Comparison of ENCODE assay signal across 13 cellular contexts in the genomic region with DNA sequence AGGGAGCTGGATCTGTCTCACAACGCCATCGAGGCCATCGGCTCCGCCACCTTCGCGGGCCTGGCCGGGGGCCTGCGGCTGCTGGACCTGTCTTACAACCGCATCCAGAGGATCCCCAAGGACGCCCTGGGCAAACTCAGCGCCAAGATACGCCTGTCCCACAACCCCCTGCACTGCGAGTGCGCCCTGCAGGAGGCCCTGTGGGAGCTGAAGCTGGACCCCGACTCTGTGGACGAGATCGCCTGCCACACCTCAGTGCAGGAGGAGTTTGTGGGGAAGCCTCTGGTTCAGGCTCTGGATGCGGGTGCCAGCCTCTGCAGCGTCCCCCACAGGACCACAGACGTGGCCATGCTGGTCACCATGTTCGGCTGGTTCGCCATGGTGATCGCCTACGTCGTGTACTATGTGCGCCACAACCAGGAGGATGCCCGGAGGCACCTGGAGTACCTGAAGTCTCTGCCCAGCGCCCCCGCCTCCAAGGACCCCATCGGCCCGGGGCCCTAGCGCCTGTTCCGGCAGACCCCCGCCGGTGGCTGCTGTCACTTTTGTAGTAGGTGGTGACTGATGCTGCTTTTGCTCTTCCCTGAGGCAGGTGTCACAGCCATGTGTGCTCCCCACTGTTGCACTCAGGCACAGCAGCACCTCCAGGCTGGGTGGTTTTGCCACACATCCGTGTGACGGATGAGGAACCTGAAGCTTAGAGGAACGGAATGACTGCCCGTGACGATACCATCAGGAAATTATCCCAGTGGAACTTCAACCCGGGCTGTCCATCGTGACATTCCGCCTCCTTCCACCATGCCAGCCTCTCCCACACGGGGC. TPM values are rescaled to one million over a fixed set of nuclear protein-coding genes. Genes with fewer than 3 reads are reported as not detected.
DNase-seq lines count a peak whose midpoint lies in the region; ATAC-seq and TF ChIP-seq lines count a peak whose summit lies in the region.
"Had no signal": no experiment of that assay in that cellular context is flagged by ENCODE, and none has a peak within 500 bp of the region (broad histone marks: within the 10 kb centered on the region; RNA-seq: fewer than 3 reads in every experiment).

No MANE protein-coding gene starts in this region.

- H3K4me3 ChIP-seq in BLaER1 (no peak overlapping the region), GM23338 (no peak overlapping the region)

- H3K4me1 ChIP-seq in BLaER1 (peaks cover 39% of the 10 kb centered on the region), GM23338 (ENCODE audit: insufficient read depth) (no peaks in the 10 kb centered on the region)

- H3K4me1 Mint-ChIP-seq in GM23338 = peaks cover 6% of the 10 kb centered on the region; the same call in 1 of the 3 replicates
- H3K4me1 Mint-ChIP-seq in central memory CD8-positive, alpha-beta T cell = no peaks in the 10 kb centered on the region
- H3K4me1 Mint-ChIP-seq in nephron = peaks cover 8% of the 10 kb centered on the region

- peaks cover 20% of the 10 kb centered on the region for H3K9me3 ChIP-seq in BLaER1

- H3K9me3 Mint-ChIP-seq in GM23338 (no peaks in the 10 kb centered on the region), nephron (peaks cover 8% of the 10 kb centered on the region)
- peaks cover 9% of the 10 kb centered on the region for H3K9me3 Mint-ChIP-seq in central memory CD8-positive, alpha-beta T cell

- CTCF ChIA-PET in RWPE1 (lab: Yijun Ruan, JAX) = interaction anchor here (0.6 kb wide), 1 partner anchor 38 kb away, joined by 3 read pairs; no protein-coding TSS in a partner anchor

- no peak overlapping the region for H3K9ac ChIP-seq in BLaER1

- H3K4me2 ChIP-seq in BLaER1 (peak overlapping the region; percentile 82), GM23338 (no peak overlapping the region)

- H2AFZ ChIP-seq in GM23338 = no peak overlapping the region

- POLR2A ChIA-PET in RWPE1 (lab: Yijun Ruan, JAX; ENCODE audit: low non-redundant PET) = no interaction called here

- H3K27ac Mint-ChIP-seq in GM23338 = no peak overlapping the region
- no peak overlapping the region for H3K27ac Mint-ChIP-seq in central memory CD8-positive, alpha-beta T cell (ENCODE audit: low read depth)
- no peak overlapping the region for H3K27ac Mint-ChIP-seq in nephron

- H3K9me2 ChIP-seq in GM23338 (ENCODE audit: insufficient read depth) = no peaks in the 10 kb centered on the region

- no peaks in the 10 kb centered on the region for H3F3A ChIP-seq in GM23338 (replicated peaks; ENCODE audit: low read depth)

- ATAC-seq in GM23338 (no peak), HG03108 (IDR thresholded peaks at IDR 0.05; ENCODE audit: unreplicated experiment) (no peak)
- ATAC-seq in central memory CD8-positive, alpha-beta T cell (replicated peaks; ENCODE audit: extremely low read depth, poor library complexity, severe bottlenecking) = no peak

- H3K4me3 Mint-ChIP-seq in GM23338 (peak overlapping the region; percentile 61; the same call in 2 of the 3 replicates), nephron (peak overlapping the region; percentile 77 to 80 (median 78))
- H3K4me3 Mint-ChIP-seq in central memory CD8-positive, alpha-beta T cell = peak overlapping the region; percentile 65

- H3K27me3 ChIP-seq in BLaER1 (no peaks in the 10 kb centered on the region), GM23338 (ENCODE audit: insufficient read depth) (no peaks in the 10 kb centered on the region)

- H4K20me1 ChIP-seq in BLaER1 (no peaks in the 10 kb centered on the region), GM23338 (replicated peaks; ENCODE audit: insufficient read depth) (no peaks in the 10 kb centered on the region)

- no peak for TF ChIP-seq CTCF in GM23338 (conservative IDR thresholded peaks at IDR 0.05; ENCODE audit: low read depth in 2 of 2)
- no peak for TF ChIP-seq CTCF in nephron (IDR thresholded peaks at IDR 0.05; ENCODE audit: unreplicated experiment in 3 of 3)
- TF ChIP-seq CTCF in RWPE1 (conservative IDR thresholded peaks at IDR 0.05; ENCODE audit: low read depth) = no peak

- H3K36me3 ChIP-seq in BLaER1 (0 out of 2 replicates have a peak, but pooled peaks cover 8% of the 10 kb centered on the region), GM23338 (ENCODE audit: insufficient read depth) (no peaks in the 10 kb centered on the region)

- H3K27ac ChIP-seq in BLaER1 (no peak overlapping the region), GM23338 (ENCODE audit: low read depth) (no peak overlapping the region), RWPE1 (no peak overlapping the region)

- H3K36me3 Mint-ChIP-seq in GM23338 (ENCODE audit: low read depth) (peaks cover 3% of the 10 kb centered on the region; the same call in 1 of the 3 replicates), nephron (ENCODE audit: low read depth) (peaks cover 4% of the 10 kb centered on the region)
- peaks cover 4% of the 10 kb centered on the region for H3K36me3 Mint-ChIP-seq in central memory CD8-positive, alpha-beta T cell (ENCODE audit: insufficient read depth)

- no peak for DNase-seq in GM23338 (ENCODE audit: low spot score)
- no peak for DNase-seq in central memory CD8-positive, alpha-beta T cell (ENCODE audit: low spot score in 2 of 2)
- no peak for DNase-seq in NCI-H1417 (lab: John Stamatoyannopoulos, UW)
- DNase-seq in germinal center (ENCODE audit: low spot score) = no peak
- no peak for DNase-seq in RWPE1 (ENCODE audit: low spot score)
- DNase-seq: C1 segment of cervical spinal cord, dermis blood vessel endothelial cell, mesenchymal stem cell, NCI-H1930 had no signal

- no peaks in the 10 kb centered on the region for H3K79me2 ChIP-seq in GM23338 (replicated peaks; ENCODE audit: insufficient read depth)

- peaks cover 14% of the 10 kb centered on the region for H3K27me3 Mint-ChIP-seq in GM23338 (ENCODE audit: insufficient read depth, low read depth, poor library complexity)
- peaks cover 6% of the 10 kb centered on the region for H3K27me3 Mint-ChIP-seq in central memory CD8-positive, alpha-beta T cell
- H3K27me3 Mint-ChIP-seq in nephron (ENCODE audit: low read depth) = peaks cover 13% of the 10 kb centered on the region

TF ChIP-seq in GM23338, 12 proteins besides CTCF, POLR2A, EP300 and RAD21:
- TF ChIP-seq ZNF331 (CRISPR knock-in tag; IDR thresholded peaks at IDR 0.05; ENCODE audit: low read depth) = no peak
- no peak for TF ChIP-seq NANOG (IDR thresholded peaks at IDR 0.05; ENCODE audit: borderline replicate concordance)
- no peak for TF ChIP-seq CREB1 (CRISPR knock-in tag; IDR thresholded peaks at IDR 0.05; ENCODE audit: low read depth)
- TF ChIP-seq ETS1 (IDR thresholded peaks at IDR 0.05) = no peak
- TF ChIP-seq EZH2 (IDR thresholded peaks at IDR 0.05; ENCODE audit: low read depth, unreplicated experiment) = no peak
- TF ChIP-seq, protein P1, sequence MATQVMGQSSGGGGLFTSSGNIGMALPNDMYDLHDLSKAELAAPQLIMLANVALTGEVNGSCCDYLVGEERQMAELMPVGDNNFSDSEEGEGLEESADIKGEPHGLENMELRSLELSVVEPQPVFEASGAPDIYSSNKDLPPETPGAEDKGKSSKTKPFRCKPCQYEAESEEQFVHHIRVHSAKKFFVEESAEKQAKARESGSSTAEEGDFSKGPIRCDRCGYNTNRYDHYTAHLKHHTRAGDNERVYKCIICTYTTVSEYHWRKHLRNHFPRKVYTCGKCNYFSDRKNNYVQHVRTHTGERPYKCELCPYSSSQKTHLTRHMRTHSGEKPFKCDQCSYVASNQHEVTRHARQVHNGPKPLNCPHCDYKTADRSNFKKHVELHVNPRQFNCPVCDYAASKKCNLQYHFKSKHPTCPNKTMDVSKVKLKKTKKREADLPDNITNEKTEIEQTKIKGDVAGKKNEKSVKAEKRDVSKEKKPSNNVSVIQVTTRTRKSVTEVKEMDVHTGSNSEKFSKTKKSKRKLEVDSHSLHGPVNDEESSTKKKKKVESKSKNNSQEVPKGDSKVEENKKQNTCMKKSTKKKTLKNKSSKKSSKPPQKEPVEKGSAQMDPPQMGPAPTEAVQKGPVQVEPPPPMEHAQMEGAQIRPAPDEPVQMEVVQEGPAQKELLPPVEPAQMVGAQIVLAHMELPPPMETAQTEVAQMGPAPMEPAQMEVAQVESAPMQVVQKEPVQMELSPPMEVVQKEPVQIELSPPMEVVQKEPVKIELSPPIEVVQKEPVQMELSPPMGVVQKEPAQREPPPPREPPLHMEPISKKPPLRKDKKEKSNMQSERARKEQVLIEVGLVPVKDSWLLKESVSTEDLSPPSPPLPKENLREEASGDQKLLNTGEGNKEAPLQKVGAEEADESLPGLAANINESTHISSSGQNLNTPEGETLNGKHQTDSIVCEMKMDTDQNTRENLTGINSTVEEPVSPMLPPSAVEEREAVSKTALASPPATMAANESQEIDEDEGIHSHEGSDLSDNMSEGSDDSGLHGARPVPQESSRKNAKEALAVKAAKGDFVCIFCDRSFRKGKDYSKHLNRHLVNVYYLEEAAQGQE (IDR thresholded peaks at IDR 0.05; ENCODE audit: unreplicated experiment) = no peak
- no peak for TF ChIP-seq JUNB (IDR thresholded peaks at IDR 0.05; ENCODE audit: unreplicated experiment)
- no peak for TF ChIP-seq EZH2phosphoT487 (IDR thresholded peaks at IDR 0.05; ENCODE audit: unreplicated experiment)
- TF ChIP-seq STAT1 (IDR thresholded peaks at IDR 0.05; ENCODE audit: unreplicated experiment) = no peak

RNA-seq across cellular contexts. Expression of gene LRRC3, which starts 1.8 kb away (rescaled TPM):
- 4.4 and 6.8 TPM in 2 replicates for total RNA-seq in GM23338 (2014; rRNA removed; shearing (Covaris generic))
- 0.95 and 1.2 TPM in 2 replicates for polyA plus RNA-seq in GM23338 (2016; fragmentation: Nextera tagmentation; extraction: Ambion mirVana)
- total RNA-seq: M059J had no signal
